In the genomic region with DNA sequence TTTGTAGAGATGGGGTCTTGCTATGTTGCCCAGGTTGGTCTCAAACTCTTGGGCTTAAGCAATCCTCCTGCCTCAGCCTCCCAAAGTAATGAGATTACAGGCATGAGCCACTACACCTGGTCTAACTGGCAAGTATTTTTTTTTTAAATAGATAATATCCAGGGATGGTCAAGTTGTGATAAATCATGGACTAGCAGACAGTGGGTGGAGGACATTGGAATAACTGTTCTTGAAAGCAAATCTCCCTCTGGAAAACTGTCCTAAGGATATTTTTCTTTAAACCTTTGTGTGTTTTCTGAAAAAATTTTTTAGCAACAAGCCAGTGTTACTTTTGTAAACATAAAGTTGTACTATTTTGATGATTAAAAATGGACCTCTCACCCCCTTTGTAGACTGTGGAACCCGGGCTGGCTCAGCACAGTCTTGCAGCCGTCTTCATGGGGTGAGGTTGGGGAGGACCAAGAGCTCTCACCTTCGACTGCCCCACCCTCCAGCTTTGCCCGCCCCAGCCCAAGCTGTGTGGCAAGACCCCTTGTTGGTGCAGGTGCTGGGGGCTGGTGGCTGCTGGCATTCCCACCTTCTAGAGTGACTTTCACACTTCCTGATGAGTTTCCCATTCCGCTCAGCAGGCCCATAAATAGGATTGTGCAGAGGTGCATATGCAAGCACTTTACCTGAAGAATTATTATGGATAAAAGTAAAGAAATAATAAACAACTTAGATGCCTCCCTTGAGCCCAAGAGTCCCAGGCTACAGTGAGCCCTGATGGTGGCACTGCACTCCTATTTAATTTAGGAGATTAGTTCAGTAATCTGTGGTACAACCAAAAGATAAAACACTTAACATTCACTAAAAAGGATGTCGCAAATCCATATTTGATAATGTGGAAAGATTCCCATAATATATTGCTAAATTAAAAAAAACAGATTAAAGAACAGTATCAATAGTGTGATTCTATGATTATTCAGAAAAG, we compare ENCODE assay signal across 19 cellular contexts.
DNase-seq lines count a peak whose midpoint lies in the region; ATAC-seq and TF ChIP-seq lines count a peak whose summit lies in the region.
"Had no signal": no experiment of that assay in that cellular context is flagged by ENCODE, and none has a peak within 500 bp of the region (broad histone marks: within the 10 kb centered on the region; RNA-seq: fewer than 3 reads in every experiment).

No MANE protein-coding gene starts in this region.

- POLR2A ChIA-PET in WTC11 (lab: Charles Lee) = no interaction called here

- DNase-seq in cardiac septum (ENCODE audit: low spot score) (peak; percentile 22), left ventricle myocardium inferior (no peak), WTC11 (ENCODE audit: low spot score) (no peak), fibroblast of the aortic adventitia (ENCODE audit: low read depth) (peak; percentile 22), upper lobe of right lung (peak; percentile 18), LoVo (ENCODE audit: low spot score) (no peak), epidermal melanocyte (ENCODE audit: insufficient read length, low spot score) (no peak)
- DNase-seq: BE2C; CD4-positive, alpha-beta memory T cell; MG63; NCI-H1092 treated with DMSO at 0.1 percent for 48 hours; NCI-H1694; NCI-H446 treated with DMSO at 0.1 percent for 48 hours; NCI-H748 treated with DMSO at 0.1 percent for 48 hours; Right ventricle myocardium superior had no signal

- H3K9me3 Mint-ChIP-seq in WTC11 = peaks cover 16% of the 10 kb centered on the region

- no peaks in the 10 kb centered on the region for H3K27me3 ChIP-seq in left ventricle myocardium inferior (ENCODE audit: low read depth)
- H3K27me3 ChIP-seq in upper lobe of right lung = no peaks in the 10 kb centered on the region
- H3K27me3 ChIP-seq: BE2C, MG63 had no signal

- H3K4me3 ChIP-seq in left ventricle myocardium inferior (no peak overlapping the region), fibroblast of the aortic adventitia (ENCODE audit: low read depth, low read length) (no peak overlapping the region), upper lobe of right lung (no peak overlapping the region)
- H3K4me3 ChIP-seq: HAP-1, MG63 had no signal

- ATAC-seq in WTC11 (no peak), upper lobe of right lung (no peak), HG02981 (IDR thresholded peaks at IDR 0.05; ENCODE audit: unreplicated experiment) (no peak)

- intact Hi-C loops in cardiac septum (cut with DNase I) (no loop called here), left ventricle myocardium inferior (cut with micrococcal nuclease) (loop anchor here (10.0 kb wide), 1 partner anchor 108 kb away; the partner anchor contains the start of gene GADD45B), upper lobe of right lung (cut with DNase I) (no loop called here)

- H3K27ac ChIP-seq in left ventricle myocardium inferior (replicated peaks) (no peak overlapping the region), upper lobe of right lung (no peak overlapping the region)
- H3K27ac ChIP-seq: HL-60, KMS-11 had no signal

- peaks cover 4% of the 10 kb centered on the region for H3K27me3 Mint-ChIP-seq in WTC11 (ENCODE audit: low read depth)

- peaks cover 11% of the 10 kb centered on the region for H3K36me3 Mint-ChIP-seq in WTC11
- H3K36me3 Mint-ChIP-seq: CD4-positive, alpha-beta memory T cell had no signal

- peaks cover 33% of the 10 kb centered on the region for H3K4me1 Mint-ChIP-seq in WTC11

- H3K36me3 ChIP-seq in left ventricle myocardium inferior (no peaks in the 10 kb centered on the region), upper lobe of right lung (no peaks in the 10 kb centered on the region)
- H3K36me3 ChIP-seq: BE2C, HAP-1, MG63 had no signal

- CTCF ChIA-PET in WTC11 (lab: Charles Lee) = interaction anchor here (0.7 to 5.6 kb wide), 2 partner anchors 28 to 37 kb away, joined by 3 to 61 read pairs; no protein-coding TSS in a partner anchor

- no peak overlapping the region for H3K27ac Mint-ChIP-seq in WTC11

- no peak overlapping the region for H3K4me3 Mint-ChIP-seq in WTC11
- H3K4me3 Mint-ChIP-seq: CD4-positive, alpha-beta memory T cell had no signal

- peaks cover 41% of the 10 kb centered on the region for H3K4me1 ChIP-seq in left ventricle myocardium inferior
- peaks cover 16% of the 10 kb centered on the region for H3K4me1 ChIP-seq in upper lobe of right lung
- H3K4me1 ChIP-seq: BE2C had no signal

- TF ChIP-seq CTCF in left ventricle myocardium inferior (IDR thresholded peaks at IDR 0.05; ENCODE audit: borderline replicate concordance) (no peak), WTC11 (IDR thresholded peaks at IDR 0.05) (no peak), fibroblast of the aortic adventitia (IDR thresholded peaks at IDR 0.05; ENCODE audit: insufficient read depth, low read length) (no peak), upper lobe of right lung (IDR thresholded peaks at IDR 0.05) (no peak)

- peaks cover 21% of the 10 kb centered on the region for H3K9me3 ChIP-seq in left ventricle myocardium inferior (replicated peaks)
- H3K9me3 ChIP-seq in upper lobe of right lung = no peaks in the 10 kb centered on the region
- H3K9me3 ChIP-seq: BE2C, MG63 had no signal

TF ChIP-seq in WTC11, 78 proteins besides CTCF, POLR2A, EP300 and RAD21:
- TF ChIP-seq ZNF121 (CRISPR knock-in tag; IDR thresholded peaks at IDR 0.05) = peak; percentile 49; the same call in 1 of the 2 replicates
- no peak for TF ChIP-seq ZNF232 (CRISPR knock-in tag; IDR thresholded peaks at IDR 0.05)
TF ChIP-seq in WTC11: peak in this region for 1.

Comparison
In these comparisons a context has a peak if more than half of its experiments do, and no peak if none do; other contexts are left out.
1. DNase-seq: peak in cardiac septum (single experiment), fibroblast of the aortic adventitia (single experiment) and upper lobe of right lung (single experiment); none in left ventricle myocardium inferior (single experiment), WTC11 (single experiment), LoVo (single experiment) and epidermal melanocyte (single experiment).